15 cellular contexts compared by ENCODE assay signal in genomic region chr11:38089728-38090127, GRCh38.
DNase-seq lines count a peak whose midpoint lies in the region; FAIRE-seq and TF ChIP-seq lines count a peak whose summit lies in the region.
"Had no signal": no experiment of that assay in that cellular context is flagged by ENCODE, and none has a peak within 500 bp of the region (broad histone marks: within the 10 kb centered on the region; RNA-seq: fewer than 3 reads in every experiment).

No MANE protein-coding gene starts in this region.

- DNase-seq in D341Med (ENCODE audit: low spot score) (peak; percentile 9), NT2/D1 (ENCODE audit: low read depth, low spot score) (peak; percentile 9), choroid plexus epithelial cell (ENCODE audit: low read depth) (peak; percentile 65), mesenchymal stem cell (peak; percentile 63), NCI-H526 treated with DMSO at 0.1 percent for 48 hours (lab: John Stamatoyannopoulos, UW) (no peak), glutamatergic neuron (no peak), GM19239 (ENCODE audit: insufficient read length, low spot score) (no peak)
- no peak for DNase-seq in activated CD4-positive, alpha-beta T cell treated with anti-CD3 and anti-CD28 coated beads, Interleukin-2, amount 50 U/mL, for 1 hour
- DNase-seq: activated naive CD8-positive, alpha-beta T cell treated with anti-CD3 and anti-CD28 coated beads for 36 hours; gastrocnemius medialis; spleen; testis had no signal

- no peak overlapping the region for H3K4me2 ChIP-seq in mesenchymal stem cell (ENCODE audit: low read length, poor library complexity, severe bottlenecking)

- no peak overlapping the region for H3K27ac ChIP-seq in mesenchymal stem cell (ENCODE audit: low read length, poor library complexity, severe bottlenecking)
- H3K27ac ChIP-seq: gastrocnemius medialis, spleen, testis had no signal

- H3K9me3 Mint-ChIP-seq in glutamatergic neuron (ENCODE audit: unreplicated experiment): no peaks in the 10 kb centered on the region

- H3K36me3 ChIP-seq in NT2/D1 (ENCODE audit: insufficient read depth, insufficient read length, low read length) (no peaks in the 10 kb centered on the region), mesenchymal stem cell (ENCODE audit: control insufficient read depth in 1 of 2, insufficient read depth in 2 of 2, low read depth in 1 of 2, low read length in 2 of 2) (no peaks in the 10 kb centered on the region)
- H3K36me3 ChIP-seq: gastrocnemius medialis, spleen had no signal

- H3K4me1 Mint-ChIP-seq in glutamatergic neuron (ENCODE audit: low read depth, unreplicated experiment): no peaks in the 10 kb centered on the region
- H3K4me1 Mint-ChIP-seq: activated naive CD8-positive, alpha-beta T cell treated with anti-CD3 and anti-CD28 coated beads for 36 hours; central memory CD8-positive, alpha-beta T cell; WTC11 had no signal

- TF ChIP-seq CTCF in choroid plexus epithelial cell (conservative IDR thresholded peaks at IDR 0.05; ENCODE audit: low read depth, low read length): no peak
- no peak for TF ChIP-seq CTCF in glutamatergic neuron (IDR thresholded peaks at IDR 0.05; ENCODE audit: partially characterized antibody, unreplicated experiment)

- peaks cover 6% of the 10 kb centered on the region for H3K36me3 Mint-ChIP-seq in glutamatergic neuron (ENCODE audit: unreplicated experiment)
- H3K36me3 Mint-ChIP-seq: activated naive CD8-positive, alpha-beta T cell treated with anti-CD3 and anti-CD28 coated beads for 36 hours had no signal

- H2AFZ ChIP-seq in mesenchymal stem cell (ENCODE audit: low read depth, low read length): no peak overlapping the region

- H2AK5ac ChIP-seq in mesenchymal stem cell (ENCODE audit: low read length, severe bottlenecking): no peak overlapping the region

- H2BK12ac ChIP-seq in mesenchymal stem cell (ENCODE audit: low read length in 2 of 2): no peak overlapping the region

- no peak overlapping the region for H3K4me3 ChIP-seq in NT2/D1 (ENCODE audit: insufficient read length, low read depth)
- no peak overlapping the region for H3K4me3 ChIP-seq in choroid plexus epithelial cell (ENCODE audit: low read depth, low read length)
- no peak overlapping the region for H3K4me3 ChIP-seq in mesenchymal stem cell (ENCODE audit: insufficient read depth in 1 of 2, low read depth in 1 of 2, low read length in 2 of 2)
- H3K4me3 ChIP-seq: gastrocnemius medialis, spleen, testis had no signal

- H3K9ac ChIP-seq in NT2/D1 (ENCODE audit: insufficient read length, low read depth) (no peak overlapping the region), mesenchymal stem cell (ENCODE audit: low read length) (no peak overlapping the region)

- no peak overlapping the region for H2BK5ac ChIP-seq in mesenchymal stem cell (ENCODE audit: low read depth, low read length, poor library complexity, severe bottlenecking)

- no peak overlapping the region for H3K4ac ChIP-seq in mesenchymal stem cell (ENCODE audit: low read depth in 1 of 2, low read length in 2 of 2)

- no peak overlapping the region for H4K8ac ChIP-seq in mesenchymal stem cell (ENCODE audit: low read length)

- H3K14ac ChIP-seq in mesenchymal stem cell (ENCODE audit: low read length in 2 of 2): no peak overlapping the region

- no peak overlapping the region for H4K91ac ChIP-seq in mesenchymal stem cell (ENCODE audit: low read length)

- no peaks in the 10 kb centered on the region for H3K27me3 ChIP-seq in NT2/D1 (ENCODE audit: insufficient read depth, insufficient read length)
- H3K27me3 ChIP-seq in mesenchymal stem cell (ENCODE audit: control insufficient read depth in 1 of 2, insufficient read depth in 1 of 2, low read length in 2 of 2): no peaks in the 10 kb centered on the region
- H3K27me3 ChIP-seq: gastrocnemius medialis, spleen, testis had no signal

- FAIRE-seq in GM19239 (lab: Jason Lieb, UNC): no peak

- H3K18ac ChIP-seq in mesenchymal stem cell (ENCODE audit: low read depth in 1 of 2, low read length in 2 of 2): no peak overlapping the region

- H3K27ac Mint-ChIP-seq in glutamatergic neuron (ENCODE audit: unreplicated experiment): no peak overlapping the region
- H3K27ac Mint-ChIP-seq: activated naive CD8-positive, alpha-beta T cell treated with anti-CD3 and anti-CD28 coated beads for 36 hours; T-helper 1 cell treated with Interleukin-12 subunit alpha and Interleukin-12 subunit beta and Interleukin-4 antibody, amounts not matched to agents 30 μg/mL and 1 μg/mL, for 36 hours; WTC11 had no signal

- H3K4me1 ChIP-seq in NT2/D1 (ENCODE audit: insufficient read depth, insufficient read length) (no peaks in the 10 kb centered on the region), mesenchymal stem cell (ENCODE audit: control insufficient read depth, insufficient read depth, low read depth, low read length) (no peaks in the 10 kb centered on the region)
- H3K4me1 ChIP-seq: gastrocnemius medialis, spleen, testis had no signal

- H3K23ac ChIP-seq in mesenchymal stem cell (ENCODE audit: low read length in 2 of 2): no peak overlapping the region

- H2BK120ac ChIP-seq in mesenchymal stem cell (ENCODE audit: low read depth, low read length): no peak overlapping the region

- H3K79me1 ChIP-seq in mesenchymal stem cell (replicated peaks; ENCODE audit: low read length, poor library complexity, severe bottlenecking): no peaks in the 10 kb centered on the region

- H3K9me3 ChIP-seq in NT2/D1 (ENCODE audit: insufficient read depth, low read length) (peaks cover 22% of the 10 kb centered on the region), mesenchymal stem cell (ENCODE audit: control insufficient read depth, low read length) (peaks cover 16% of the 10 kb centered on the region)
- H3K9me3 ChIP-seq: gastrocnemius medialis, testis had no signal

- WGBS in mesenchymal stem cell: 17% methylated on average over 7 of the region's 7 CpGs

- peaks cover 2% of the 10 kb centered on the region for H3K27me3 Mint-ChIP-seq in glutamatergic neuron (ENCODE audit: unreplicated experiment)
- H3K27me3 Mint-ChIP-seq: activated naive CD8-positive, alpha-beta T cell treated with anti-CD3 and anti-CD28 coated beads for 36 hours; central memory CD8-positive, alpha-beta T cell had no signal

- H3K4me3 Mint-ChIP-seq in glutamatergic neuron (ENCODE audit: unreplicated experiment): no peak overlapping the region
- H3K4me3 Mint-ChIP-seq: activated naive CD8-positive, alpha-beta T cell treated with anti-CD3 and anti-CD28 coated beads for 36 hours; central memory CD8-positive, alpha-beta T cell; T-helper 1 cell treated with Interleukin-12 subunit alpha and Interleukin-12 subunit beta and Interleukin-4 antibody, amounts not matched to agents 30 μg/mL and 1 μg/mL, for 36 hours; WTC11 had no signal

- H2BK15ac ChIP-seq in mesenchymal stem cell (ENCODE audit: low read depth, poor library complexity, severe bottlenecking): no peak overlapping the region

Comparison
In these comparisons a context has a peak if more than half of its experiments do, and no peak if none do; other contexts are left out.
1. DNase-seq: peak in D341Med (single experiment), NT2/D1 (single experiment), choroid plexus epithelial cell (single experiment) and mesenchymal stem cell (single experiment); none in NCI-H526 treated with DMSO at 0.1 percent for 48 hours (single experiment), glutamatergic neuron (single experiment), GM19239 (single experiment) and activated CD4-positive, alpha-beta T cell treated with anti-CD3 and anti-CD28 coated beads, Interleukin-2, amount 50 U/mL, for 1 hour (single experiment).